Comparison of ENCODE assay signal across 12 cellular contexts in the genomic region with DNA sequence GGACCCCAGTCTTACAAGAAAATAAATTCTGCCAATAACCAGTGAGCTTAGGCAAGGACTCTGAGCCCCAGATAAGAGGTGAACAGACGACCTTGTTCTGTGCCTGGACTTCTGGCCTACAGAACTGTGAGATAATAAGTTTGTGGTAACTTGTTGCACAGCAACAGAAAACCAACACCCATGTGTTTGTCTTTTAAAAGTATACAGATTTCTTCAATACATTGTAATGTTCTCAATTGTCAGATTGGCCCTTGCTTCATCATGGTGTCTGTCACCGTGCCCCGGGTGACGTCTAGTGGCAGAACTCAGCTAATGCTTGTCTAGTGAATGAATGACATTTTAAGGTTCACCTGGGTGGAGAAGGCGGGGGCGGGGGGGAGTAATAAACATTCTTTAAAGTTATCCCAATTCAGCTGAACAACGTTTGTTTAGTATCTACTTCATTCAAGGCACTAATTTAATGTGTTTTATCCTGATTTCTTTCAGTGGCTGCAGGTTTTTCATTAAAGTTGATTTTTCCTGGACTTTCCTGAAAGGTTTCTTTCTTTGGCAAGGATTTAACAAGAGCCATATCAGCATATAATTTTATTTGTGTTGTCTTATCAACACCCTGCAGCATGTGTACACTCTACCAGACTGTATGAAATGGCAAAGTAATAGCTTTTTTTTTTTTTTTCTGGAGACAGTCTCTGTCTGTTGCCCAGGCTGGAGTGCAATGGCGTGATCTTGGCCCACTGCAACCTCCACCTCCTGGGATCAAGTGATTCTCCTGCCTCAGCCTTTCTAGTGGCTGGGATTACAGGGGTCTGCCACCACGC.
DNase-seq lines count a peak whose midpoint lies in the region; ATAC-seq and TF ChIP-seq lines count a peak whose summit lies in the region.
"Had no signal": no experiment of that assay in that cellular context is flagged by ENCODE, and none has a peak within 500 bp of the region (broad histone marks: within the 10 kb centered on the region; RNA-seq: fewer than 3 reads in every experiment).

No MANE protein-coding gene starts in this region.

- H3K4me1 ChIP-seq in Panc1 (ENCODE audit: control insufficient read depth, insufficient read depth, low read length) (no peaks in the 10 kb centered on the region), testis (no peaks in the 10 kb centered on the region)
- H3K4me1 ChIP-seq: spleen had no signal

- intact Hi-C loops in natural killer cell (cut with micrococcal nuclease) (no loop called here), Panc1 (cut with micrococcal nuclease; ENCODE audit: unreplicated experiment) (no loop called here), testis (cut with DNase I; ENCODE audit: low total_unique reads) (no loop called here)

- H3K4me3 Mint-ChIP-seq in natural killer cell: no peak overlapping the region
- H3K4me3 Mint-ChIP-seq in natural killer cell treated with Interleukin-12 subunit alpha and Interleukin-12 subunit beta and Interleukin-15 and Interleukin-18, amount 100 ng/mL, for 72 hours: no peak overlapping the region
- H3K4me3 Mint-ChIP-seq in central memory CD8-positive, alpha-beta T cell: no peak overlapping the region
- H3K4me3 Mint-ChIP-seq in activated T-cell treated with anti-CD3 and anti-CD28 coated beads, Interleukin-2, amount 50 U/mL, for 4 hours: no peak overlapping the region
- H3K4me3 Mint-ChIP-seq: B cell, memory B cell had no signal

- CTCF ChIA-PET in Panc1 (lab: Charles Lee): interaction anchor here (0.6 to 1.4 kb wide), 5 partner anchors 18 to 235 kb away, joined by 3 to 21 read pairs (median 8); a partner anchor contains a TSS

- H3K9me3 Mint-ChIP-seq in natural killer cell: no peaks in the 10 kb centered on the region
- H3K9me3 Mint-ChIP-seq in natural killer cell treated with Interleukin-12 subunit alpha and Interleukin-12 subunit beta and Interleukin-15 and Interleukin-18, amount 100 ng/mL, for 72 hours: no peaks in the 10 kb centered on the region
- H3K9me3 Mint-ChIP-seq in central memory CD8-positive, alpha-beta T cell: no peaks in the 10 kb centered on the region
- H3K9me3 Mint-ChIP-seq in activated T-cell treated with anti-CD3 and anti-CD28 coated beads, Interleukin-2, amount 50 U/mL, for 4 hours: no peaks in the 10 kb centered on the region
- H3K9me3 Mint-ChIP-seq: memory B cell had no signal

- TF ChIP-seq CTCF in natural killer cell (IDR thresholded peaks at IDR 0.05) (no peak), Panc1 (IDR thresholded peaks at IDR 0.05) (peak; percentile 73), testis (IDR thresholded peaks at IDR 0.05) (peak in 1 of 3 experiments; percentile 7), GM20000 (IDR thresholded peaks at IDR 0.05; ENCODE audit: extremely low read depth, missing control alignments) (no peak)

- H3K9me3 ChIP-seq in Panc1 (ENCODE audit: control insufficient read depth, insufficient read depth, low read depth, low read length) (no peaks in the 10 kb centered on the region), testis (no peaks in the 10 kb centered on the region)
- H3K9me3 ChIP-seq: spleen had no signal

- no peak overlapping the region for H3K27ac ChIP-seq in Panc1 (ENCODE audit: low read length)
- no peak overlapping the region for H3K27ac ChIP-seq in testis
- H3K27ac ChIP-seq: spleen had no signal

- H3K36me3 Mint-ChIP-seq in natural killer cell: no peaks in the 10 kb centered on the region
- no peaks in the 10 kb centered on the region for H3K36me3 Mint-ChIP-seq in natural killer cell treated with Interleukin-12 subunit alpha and Interleukin-12 subunit beta and Interleukin-15 and Interleukin-18, amount 100 ng/mL, for 72 hours
- H3K36me3 Mint-ChIP-seq in central memory CD8-positive, alpha-beta T cell (ENCODE audit: insufficient read depth): no peaks in the 10 kb centered on the region
- no peaks in the 10 kb centered on the region for H3K36me3 Mint-ChIP-seq in activated T-cell treated with anti-CD3 and anti-CD28 coated beads, Interleukin-2, amount 50 U/mL, for 4 hours (ENCODE audit: insufficient read depth)
- H3K36me3 Mint-ChIP-seq: memory B cell had no signal

- ATAC-seq in natural killer cell: peak in 2 of 3 donors; percentile 49 to 64
- no peak for ATAC-seq in natural killer cell treated with Interleukin-12 subunit alpha and Interleukin-12 subunit beta and Interleukin-15 and Interleukin-18, amount 100 ng/mL, for 72 hours
- ATAC-seq in Panc1: peak; percentile 83
- peak; percentile 40 for ATAC-seq in central memory CD8-positive, alpha-beta T cell (replicated peaks; ENCODE audit: extremely low read depth, poor library complexity, severe bottlenecking)
- ATAC-seq in GM19455 (IDR thresholded peaks at IDR 0.05; ENCODE audit: unreplicated experiment): no peak
- no peak for ATAC-seq in activated T-cell treated with anti-CD3 and anti-CD28 coated beads, Interleukin-2, amount 50 U/mL, for 4 hours

- WGBS in testis, 2 donors: 77 to 81% methylated on average over 9 of the region's 9 CpGs

- TF ChIP-seq POLR2A in testis (IDR thresholded peaks at IDR 0.05): no peak

- POLR2A ChIA-PET in Panc1 (lab: Charles Lee): interaction anchor here (0.5 kb wide), 1 partner anchor 103 kb away, joined by 7 read pairs; no protein-coding TSS in a partner anchor

- no peaks in the 10 kb centered on the region for H3K36me3 ChIP-seq in Panc1 (ENCODE audit: control insufficient read depth, insufficient read depth, low read length)
- H3K36me3 ChIP-seq in testis (ENCODE audit: low read depth, missing control alignments): no peaks in the 10 kb centered on the region
- H3K36me3 ChIP-seq: spleen had no signal

- no TSS peak for BruUV-seq in Panc1 (replicated peaks; lab: Mats Ljungman, UMichigan)

- H3K27ac Mint-ChIP-seq in natural killer cell: no peak overlapping the region
- H3K27ac Mint-ChIP-seq in natural killer cell treated with Interleukin-12 subunit alpha and Interleukin-12 subunit beta and Interleukin-15 and Interleukin-18, amount 100 ng/mL, for 72 hours: no peak overlapping the region
- H3K27ac Mint-ChIP-seq in central memory CD8-positive, alpha-beta T cell (ENCODE audit: low read depth): no peak overlapping the region
- H3K27ac Mint-ChIP-seq: B cell, memory B cell had no signal

- H3K4me3 ChIP-seq in Panc1 (ENCODE audit: low read depth in 2 of 2, low read length in 2 of 2): no peak overlapping the region
- no peak overlapping the region for H3K4me3 ChIP-seq in testis
- H3K4me3 ChIP-seq: spleen had no signal

- peaks cover 11 to 12% of the 10 kb centered on the region in 2 donors for H3K27me3 Mint-ChIP-seq in natural killer cell (ENCODE audit: low read depth in 2 of 2)
- peaks cover 8 to 18% of the 10 kb centered on the region in 2 donors for H3K27me3 Mint-ChIP-seq in natural killer cell treated with Interleukin-12 subunit alpha and Interleukin-12 subunit beta and Interleukin-15 and Interleukin-18, amount 100 ng/mL, for 72 hours
- H3K27me3 Mint-ChIP-seq in central memory CD8-positive, alpha-beta T cell: peaks cover 27% of the 10 kb centered on the region
- no peaks in the 10 kb centered on the region for H3K27me3 Mint-ChIP-seq in activated T-cell treated with anti-CD3 and anti-CD28 coated beads, Interleukin-2, amount 50 U/mL, for 4 hours (ENCODE audit: low read depth)

- no peaks in the 10 kb centered on the region for H3K27me3 ChIP-seq in Panc1 (ENCODE audit: control insufficient read depth, insufficient read depth, low read length)
- no peaks in the 10 kb centered on the region for H3K27me3 ChIP-seq in testis
- H3K27me3 ChIP-seq: spleen had no signal

- DNase-seq in natural killer cell (no peak), Panc1 (ENCODE audit: low read depth, low spot score) (no peak), testis (peak; percentile 39), GM20000 (ENCODE audit: low spot score) (no peak)
- DNase-seq in natural killer cell treated with Interleukin-12 subunit alpha and Interleukin-12 subunit beta and Interleukin-15 and Interleukin-18, amount 100 ng/mL, for 72 hours (ENCODE audit: low spot score): no peak
- DNase-seq in central memory CD8-positive, alpha-beta T cell (ENCODE audit: low spot score in 2 of 2): no peak
- DNase-seq in activated T-cell treated with anti-CD3 and anti-CD28 coated beads, Interleukin-2, amount 50 U/mL, for 4 hours: no peak
- DNase-seq: spleen, substantia nigra had no signal

- in situ Hi-C loops in Panc1 (cut with HindIII; ENCODE audit: low pct_unique_long_range_greater_than_20kb, low sequenced_read_pairs): no loop called here

- no peaks in the 10 kb centered on the region for H3K4me1 Mint-ChIP-seq in natural killer cell
- H3K4me1 Mint-ChIP-seq in natural killer cell treated with Interleukin-12 subunit alpha and Interleukin-12 subunit beta and Interleukin-15 and Interleukin-18, amount 100 ng/mL, for 72 hours (ENCODE audit: low read depth in 2 of 2): peaks cover 0 to 11% of the 10 kb centered on the region in 2 donors
- H3K4me1 Mint-ChIP-seq in central memory CD8-positive, alpha-beta T cell: no peaks in the 10 kb centered on the region
- peaks cover 57% of the 10 kb centered on the region for H3K4me1 Mint-ChIP-seq in activated T-cell treated with anti-CD3 and anti-CD28 coated beads, Interleukin-2, amount 50 U/mL, for 4 hours (ENCODE audit: low read depth)
- H3K4me1 Mint-ChIP-seq: B cell, memory B cell had no signal

Comparison
In these comparisons a context has a peak if more than half of its experiments do, and no peak if none do; other contexts are left out.
1. ATAC-seq: peak in natural killer cell (2 of 3), Panc1 (single experiment) and central memory CD8-positive, alpha-beta T cell (single experiment); none in natural killer cell treated with Interleukin-12 subunit alpha and Interleukin-12 subunit beta and Interleukin-15 and Interleukin-18, amount 100 ng/mL, for 72 hours (0 of 2), GM19455 (single experiment) and activated T-cell treated with anti-CD3 and anti-CD28 coated beads, Interleukin-2, amount 50 U/mL, for 4 hours (0 of 2).